17 cellular contexts compared by ENCODE assay signal in the genomic region with DNA sequence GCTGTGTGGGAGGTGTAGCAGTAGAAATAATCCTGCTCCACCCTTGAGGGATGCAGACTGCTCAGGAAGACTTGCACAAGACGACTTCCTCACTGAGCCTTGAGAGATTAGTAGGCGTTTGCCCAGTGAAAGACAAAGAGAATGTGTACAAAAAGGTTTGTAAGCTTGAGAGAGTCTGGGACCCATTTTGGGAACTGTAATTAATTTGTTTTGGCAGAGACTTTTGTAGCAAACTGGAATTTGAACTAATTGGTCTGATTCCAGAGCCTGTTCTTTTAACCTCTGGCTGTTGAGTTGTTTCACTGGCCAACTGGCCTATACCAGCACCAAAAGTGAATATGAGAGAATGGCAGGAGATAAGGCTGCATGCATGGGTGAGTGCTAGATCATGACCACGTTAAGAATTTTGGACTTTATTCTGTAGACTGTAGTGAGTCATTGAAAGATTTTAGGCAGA.
DNase-seq lines count a peak whose midpoint lies in the region; ATAC-seq and TF ChIP-seq lines count a peak whose summit lies in the region.
"Had no signal": no experiment of that assay in that cellular context is flagged by ENCODE, and none has a peak within 500 bp of the region (broad histone marks: within the 10 kb centered on the region; RNA-seq: fewer than 3 reads in every experiment).

No MANE protein-coding gene starts in this region.

- no peak for ATAC-seq in activated T-cell treated with anti-CD3 and anti-CD28 coated beads, Interleukin-2, amount 50 U/mL, for 4 hours
- ATAC-seq in central memory CD8-positive, alpha-beta T cell (replicated peaks; ENCODE audit: extremely low read depth, poor library complexity, severe bottlenecking): no peak
- ATAC-seq in HG03520 (IDR thresholded peaks at IDR 0.05; ENCODE audit: unreplicated experiment): no peak
- ATAC-seq: left colon, T-cell had no signal

- no peaks in the 10 kb centered on the region for H3K9me3 Mint-ChIP-seq in activated T-cell treated with anti-CD3 and anti-CD28 coated beads, Interleukin-2, amount 50 U/mL, for 24 hours
- H3K9me3 Mint-ChIP-seq in activated T-cell treated with anti-CD3 and anti-CD28 coated beads, Interleukin-2, amount 50 U/mL, for 4 hours: no peaks in the 10 kb centered on the region
- no peaks in the 10 kb centered on the region for H3K9me3 Mint-ChIP-seq in central memory CD8-positive, alpha-beta T cell
- no peaks in the 10 kb centered on the region for H3K9me3 Mint-ChIP-seq in mesothelial cell of epicardium
- H3K9me3 Mint-ChIP-seq: T-cell had no signal

- peak overlapping the region; percentile 29 for H3K27ac Mint-ChIP-seq in activated T-cell treated with anti-CD3 and anti-CD28 coated beads, Interleukin-2, amount 50 U/mL, for 24 hours
- peak overlapping the region; percentile 67 for H3K27ac Mint-ChIP-seq in central memory CD8-positive, alpha-beta T cell (ENCODE audit: low read depth)
- no peak overlapping the region for H3K27ac Mint-ChIP-seq in mesothelial cell of epicardium

- no peak for TF ChIP-seq CTCF in mesothelial cell of epicardium (IDR thresholded peaks at IDR 0.05; ENCODE audit: unreplicated experiment)

- H3K4me1 Mint-ChIP-seq in activated T-cell treated with anti-CD3 and anti-CD28 coated beads, Interleukin-2, amount 50 U/mL, for 24 hours (ENCODE audit: low read depth): peaks cover 30% of the 10 kb centered on the region
- H3K4me1 Mint-ChIP-seq in activated T-cell treated with anti-CD3 and anti-CD28 coated beads, Interleukin-2, amount 50 U/mL, for 4 hours (ENCODE audit: low read depth): peaks cover 23% of the 10 kb centered on the region
- peaks cover 26% of the 10 kb centered on the region for H3K4me1 Mint-ChIP-seq in central memory CD8-positive, alpha-beta T cell
- H3K4me1 Mint-ChIP-seq in mesothelial cell of epicardium: no peaks in the 10 kb centered on the region

- no peak overlapping the region for H3K4me3 Mint-ChIP-seq in activated T-cell treated with anti-CD3 and anti-CD28 coated beads, Interleukin-2, amount 50 U/mL, for 24 hours
- H3K4me3 Mint-ChIP-seq in activated T-cell treated with anti-CD3 and anti-CD28 coated beads, Interleukin-2, amount 50 U/mL, for 4 hours: no peak overlapping the region
- H3K4me3 Mint-ChIP-seq in central memory CD8-positive, alpha-beta T cell: no peak overlapping the region
- no peak overlapping the region for H3K4me3 Mint-ChIP-seq in mesothelial cell of epicardium
- H3K4me3 Mint-ChIP-seq: T-cell had no signal

- no peaks in the 10 kb centered on the region for H3K27me3 Mint-ChIP-seq in activated T-cell treated with anti-CD3 and anti-CD28 coated beads, Interleukin-2, amount 50 U/mL, for 24 hours
- H3K27me3 Mint-ChIP-seq in activated T-cell treated with anti-CD3 and anti-CD28 coated beads, Interleukin-2, amount 50 U/mL, for 4 hours (ENCODE audit: low read depth): no peaks in the 10 kb centered on the region
- H3K27me3 Mint-ChIP-seq in central memory CD8-positive, alpha-beta T cell: no peaks in the 10 kb centered on the region
- no peaks in the 10 kb centered on the region for H3K27me3 Mint-ChIP-seq in mesothelial cell of epicardium (ENCODE audit: low read depth)
- H3K27me3 Mint-ChIP-seq: T-cell had no signal

- H3K36me3 Mint-ChIP-seq in activated T-cell treated with anti-CD3 and anti-CD28 coated beads, Interleukin-2, amount 50 U/mL, for 24 hours (ENCODE audit: low read depth): peaks cover 63% of the 10 kb centered on the region
- peaks cover 20% of the 10 kb centered on the region for H3K36me3 Mint-ChIP-seq in activated T-cell treated with anti-CD3 and anti-CD28 coated beads, Interleukin-2, amount 50 U/mL, for 4 hours (ENCODE audit: insufficient read depth)
- peaks cover 19% of the 10 kb centered on the region for H3K36me3 Mint-ChIP-seq in central memory CD8-positive, alpha-beta T cell (ENCODE audit: insufficient read depth)
- H3K36me3 Mint-ChIP-seq in mesothelial cell of epicardium: peaks cover 13% of the 10 kb centered on the region

- DNase-seq in activated T-cell treated with anti-CD3 and anti-CD28 coated beads, Interleukin-2, amount 50 U/mL, for 24 hours: no peak
- DNase-seq in activated T-cell treated with anti-CD3 and anti-CD28 coated beads, Interleukin-2, amount 50 U/mL, for 4 hours: no peak
- DNase-seq in MV-4-11 (lab: John Stamatoyannopoulos, UW) (peak; percentile 50), retina (peak; percentile 17), mesothelial cell of epicardium (ENCODE audit: low spot score in 2 of 2, unreplicated experiment in 2 of 2) (no peak), NCI-H2227 treated with DMSO at 0.1 percent for 48 hours (lab: John Stamatoyannopoulos, UW) (no peak)
- no peak for DNase-seq in central memory CD8-positive, alpha-beta T cell (ENCODE audit: low spot score in 2 of 2)
- DNase-seq: ACHN; activated CD4-positive, CD25-positive, alpha-beta regulatory T cell; anterior cingulate cortex; IMR-90; left colon; NCI-H1092 treated with DMSO at 0.1 percent for 48 hours; NCI-H748 treated with DMSO at 0.1 percent for 48 hours; stimulated activated CD4-positive, alpha-beta T cell treated with anti-CD3 and anti-CD28 coated beads, Interleukin-2, amount 100 ng/mL, for 24 hours; T-cell had no signal

Comparison
In these comparisons a context has a peak if more than half of its experiments do, and no peak if none do; other contexts are left out.
1. DNase-seq: peak in MV-4-11 (single experiment) and retina (single experiment); none in activated T-cell treated with anti-CD3 and anti-CD28 coated beads, Interleukin-2, amount 50 U/mL, for 24 hours (single experiment), activated T-cell treated with anti-CD3 and anti-CD28 coated beads, Interleukin-2, amount 50 U/mL, for 4 hours (single experiment), central memory CD8-positive, alpha-beta T cell (0 of 2), mesothelial cell of epicardium (0 of 2) and NCI-H2227 treated with DMSO at 0.1 percent for 48 hours (single experiment).